1 cellular context compared by ENCODE assay signal in genomic region chrX:120468825-120469525, GRCh38.
TF ChIP-seq lines count a peak whose summit lies in the region.

TSS of gene LAMP2 (minus strand) at chrX:120469296. CDS start at chrX:120469169, 127 bp downstream.

TF ChIP-seq in K562, 482 proteins besides CTCF, POLR2A, EP300 and RAD21 (continued from another document and continues in another):
- TF ChIP-seq FOXO4 (CRISPR knock-in tag; IDR thresholded peaks at IDR 0.05) (no peak), DMBX1 (CRISPR knock-in tag; IDR thresholded peaks at IDR 0.05; ENCODE audit: borderline replicate concordance) (no peak), TAL1 (IDR thresholded peaks at IDR 0.05) (no peak), NCOA2 (IDR thresholded peaks at IDR 0.05; ENCODE audit: partially characterized antibody in 2 of 2) (no peak), RAD51 (IDR thresholded peaks at IDR 0.05; ENCODE audit: borderline replicate concordance, low read depth) (no peak), BRCA1 (IDR thresholded peaks at IDR 0.05) (no peak), BRCA1 (CRISPR knock-in tag; IDR thresholded peaks at IDR 0.05) (no peak), RBM15 (IDR thresholded peaks at IDR 0.05; ENCODE audit: insufficient read depth, low read length) (no peak), FOXK2 (conservative IDR thresholded peaks at IDR 0.05 in 1 of 2, IDR thresholded peaks at IDR 0.05 in 1 of 2; ENCODE audit: low read depth in 2 of 2) (peak in 1 of 2 experiments; percentile 18; a peak in 1 of 4 replicates), THRB (CRISPR knock-in tag; conservative IDR thresholded peaks at IDR 0.05) (no peak), STAT6 (CRISPR knock-in tag; IDR thresholded peaks at IDR 0.05) (no peak), CREM (IDR thresholded peaks at IDR 0.05; ENCODE audit: low read depth) (peak; percentile 69), CREB5 (CRISPR knock-in tag; IDR thresholded peaks at IDR 0.05) (no peak), BRF1 (IDR thresholded peaks at IDR 0.05; ENCODE audit: borderline replicate concordance, extremely low read depth, insufficient read length) (no peak), NCOR1 (IDR thresholded peaks at IDR 0.05) (no peak), RBM17 (IDR thresholded peaks at IDR 0.05; ENCODE audit: borderline replicate concordance, low read depth, low read length) (no peak), ZBTB17 (CRISPR knock-in tag; IDR thresholded peaks at IDR 0.05) (peak; percentile 46; the same call in 1 of the 2 replicates), NFE2 (IDR thresholded peaks at IDR 0.05; ENCODE audit: low read depth) (no peak), ZBTB40 (IDR thresholded peaks at IDR 0.05) (no peak), ZBTB40 (CRISPR knock-in tag; IDR thresholded peaks at IDR 0.05) (no peak), ZNF586 (CRISPR knock-in tag; conservative IDR thresholded peaks at IDR 0.05) (no peak), MGA (IDR thresholded peaks at IDR 0.05) (no peak), TEAD2 (tag; IDR thresholded peaks at IDR 0.05) (no peak), KHSRP (IDR thresholded peaks at IDR 0.05) (no peak), KLF13 (tag; IDR thresholded peaks at IDR 0.05; ENCODE audit: borderline replicate concordance, low read depth) (no peak), PRPF4 (IDR thresholded peaks at IDR 0.05; ENCODE audit: insufficient read depth, low read depth, low read length, poor library complexity, severe bottlenecking) (no peak), HNRNPH1 (optimal IDR thresholded peaks at IDR 0.05; ENCODE audit: low read depth, low read length) (no peak), ZNF146 (CRISPR knock-in tag; IDR thresholded peaks at IDR 0.05; ENCODE audit: unreplicated experiment) (no peak)
